Comparison of ENCODE assay signal across 8 cellular contexts in the genomic region with DNA sequence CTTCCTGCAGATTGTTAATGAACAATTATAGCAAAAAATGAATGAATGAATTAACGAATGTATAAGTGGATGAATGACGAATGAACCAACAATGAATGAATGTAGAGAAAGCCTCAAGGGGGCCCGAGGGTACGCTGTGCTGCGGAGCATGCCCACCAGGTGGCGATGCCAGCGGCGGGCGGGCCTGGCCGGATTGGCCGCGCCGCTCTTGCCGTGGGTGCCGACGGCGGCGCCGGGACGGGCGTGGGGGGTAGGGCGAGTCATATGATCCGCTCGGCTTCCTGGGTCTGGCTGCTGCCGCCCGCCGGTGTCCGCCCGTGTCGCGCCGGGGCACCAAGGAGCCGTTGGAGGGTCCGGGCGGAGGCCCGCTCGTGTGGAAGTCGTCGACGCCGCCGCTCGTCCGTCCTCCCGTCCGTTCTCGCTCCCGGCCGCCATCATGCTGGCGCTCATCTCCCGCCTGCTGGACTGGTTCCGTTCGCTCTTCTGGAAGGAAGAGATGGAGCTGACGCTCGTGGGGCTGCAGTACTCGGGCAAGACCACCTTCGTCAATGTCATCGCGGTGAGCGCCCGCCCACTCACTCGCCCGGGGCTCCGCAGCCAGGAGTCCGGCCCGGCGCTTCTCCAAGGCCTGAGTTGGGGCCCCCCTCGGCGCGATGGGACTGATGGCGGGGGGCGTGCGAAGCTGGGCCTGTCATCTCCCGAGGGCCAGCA. TPM values are rescaled to one million over a fixed set of nuclear protein-coding genes. Genes with fewer than 3 reads are reported as not detected.
A peak's percentile ranks its signal among the peaks of the same experiment; 100 is the strongest.
DNase-seq lines count a peak whose midpoint lies in the region; ATAC-seq and TF ChIP-seq lines count a peak whose summit lies in the region.

ARL8B (plus strand) TSS at position 263 of the 711 bp plus-strand sequence; CDS start at position 437, 174 bp downstream.

- TF ChIP-seq CTCF in fibroblast of the aortic adventitia (IDR thresholded peaks at IDR 0.05; ENCODE audit: insufficient read depth, low read length) (peak; percentile 90), nephron progenitor cell (IDR thresholded peaks at IDR 0.05) (peak; percentile 94)

- peak within 1 kb of the TSS; percentile 98 for H3K4me3 Mint-ChIP-seq in nephron progenitor cell
- peak within 1 kb of the TSS; percentile 87 for H3K4me3 Mint-ChIP-seq in stimulated activated naive CD8-positive, alpha-beta T cell treated with anti-CD3 and anti-CD28 coated beads, Interleukin-15, Interleukin-2, amounts not matched to agents 100 ng/mL and 50 ng/mL, for 24 hours

- peak within 1 kb of the TSS; percentile 98 for H3K27ac Mint-ChIP-seq in nephron progenitor cell
- H3K27ac Mint-ChIP-seq in stimulated activated naive CD8-positive, alpha-beta T cell treated with anti-CD3 and anti-CD28 coated beads, Interleukin-15, Interleukin-2, amounts not matched to agents 100 ng/mL and 50 ng/mL, for 24 hours, result peak within 1 kb of the TSS; percentile 85

- H3K4me1 Mint-ChIP-seq in nephron progenitor cell, result peaks cover 25% of the 10 kb centered on the region
- peaks cover 48% of the 10 kb centered on the region for H3K4me1 Mint-ChIP-seq in stimulated activated naive CD8-positive, alpha-beta T cell treated with anti-CD3 and anti-CD28 coated beads, Interleukin-15, Interleukin-2, amounts not matched to agents 100 ng/mL and 50 ng/mL, for 24 hours (ENCODE audit: low read depth)

- H3K4me3 ChIP-seq in fibroblast of the aortic adventitia (ENCODE audit: low read depth, low read length), result peak within 1 kb of the TSS; percentile 93

- peak; percentile 90 for DNase-seq in ELF-1 (ENCODE audit: low read depth, low spot score)
- DNase-seq in KG1 (lab: John Stamatoyannopoulos, UW), result peak; percentile 88
- DNase-seq in SHP77 (lab: John Stamatoyannopoulos, UW), result peak; percentile 67 to 79
- DNase-seq in activated effector memory CD4-positive, alpha-beta T cell treated with Interleukin-2 at 50 U/mL for 16 hours, result peak; percentile 88
- DNase-seq in fibroblast of the aortic adventitia (ENCODE audit: low read depth), result peak; percentile 82
- peak; percentile 92 for DNase-seq in nephron progenitor cell

- H3K36me3 Mint-ChIP-seq in nephron progenitor cell (ENCODE audit: low read depth), result peaks cover 1% of the 10 kb centered on the region
- peaks cover 10% of the 10 kb centered on the region for H3K36me3 Mint-ChIP-seq in stimulated activated naive CD8-positive, alpha-beta T cell treated with anti-CD3 and anti-CD28 coated beads, Interleukin-15, Interleukin-2, amounts not matched to agents 100 ng/mL and 50 ng/mL, for 24 hours (ENCODE audit: low read depth)

- no peaks in the 10 kb centered on the region for H3K9me3 Mint-ChIP-seq in nephron progenitor cell
- H3K9me3 Mint-ChIP-seq in stimulated activated naive CD8-positive, alpha-beta T cell treated with anti-CD3 and anti-CD28 coated beads, Interleukin-15, Interleukin-2, amounts not matched to agents 100 ng/mL and 50 ng/mL, for 24 hours, result no peaks in the 10 kb centered on the region

- ATAC-seq in GM21723 (IDR thresholded peaks at IDR 0.05; ENCODE audit: unreplicated experiment), result peak; percentile 96

- no peaks in the 10 kb centered on the region for H3K27me3 Mint-ChIP-seq in nephron progenitor cell (ENCODE audit: low read depth, poor library complexity)
- no peaks in the 10 kb centered on the region for H3K27me3 Mint-ChIP-seq in stimulated activated naive CD8-positive, alpha-beta T cell treated with anti-CD3 and anti-CD28 coated beads, Interleukin-15, Interleukin-2, amounts not matched to agents 100 ng/mL and 50 ng/mL, for 24 hours

RNA-seq across cellular contexts. Expression of gene ARL8B, which starts in this region (rescaled TPM):
- total RNA-seq in fibroblast of the aortic adventitia (ENCODE audit: low replicate concordance), result 89.0 and 92.0 TPM in 2 replicates

Comparison
In these comparisons a context has a peak if more than half of its experiments do, and no peak if none do; other contexts are left out.
1. Peak in every context shown above with its lines: DNase-seq, ATAC-seq and H3K4me3 ChIP-seq.